18 cellular contexts compared by ENCODE assay signal in the genomic region with DNA sequence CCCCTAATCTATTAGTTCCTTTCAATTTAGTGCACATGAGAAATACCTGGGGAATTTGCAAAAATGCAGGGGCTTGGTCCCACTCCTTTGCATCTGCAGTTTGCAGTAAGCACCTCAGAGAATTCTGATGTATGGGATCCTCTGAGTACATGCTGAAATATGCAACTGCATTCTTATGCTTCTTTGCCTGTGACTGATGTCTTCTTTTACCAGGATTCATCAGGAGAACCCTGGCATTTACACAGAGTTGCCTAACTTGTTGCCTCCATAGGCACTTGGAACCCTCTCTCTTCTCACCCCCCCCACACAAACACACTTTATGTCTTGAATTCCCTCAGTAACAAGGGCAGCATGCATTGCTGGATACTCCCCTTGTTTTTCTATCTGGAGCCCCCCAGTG.
A peak's percentile ranks its signal among the peaks of the same experiment; 100 is the strongest.
DNase-seq lines count a peak whose midpoint lies in the region; ATAC-seq and TF ChIP-seq lines count a peak whose summit lies in the region.
"Had no signal": no experiment of that assay in that cellular context is flagged by ENCODE, and none has a peak within 500 bp of the region (broad histone marks: within the 10 kb centered on the region; RNA-seq: fewer than 3 reads in every experiment).

No MANE protein-coding gene starts in this region.

- H3K27me3 ChIP-seq in mammary epithelial cell (ENCODE audit: insufficient read depth, low read length) (no peaks in the 10 kb centered on the region), hepatocyte (no peaks in the 10 kb centered on the region)
- H3K27me3 ChIP-seq: right atrium auricular region, vagina had no signal

- H3K9me2 ChIP-seq in hepatocyte (replicated peaks; ENCODE audit: insufficient read depth), result no peaks in the 10 kb centered on the region

- H3K79me2 ChIP-seq in mammary epithelial cell (ENCODE audit: insufficient read depth, low read length), result no peaks in the 10 kb centered on the region
- peaks cover 7% of the 10 kb centered on the region for H3K79me2 ChIP-seq in hepatocyte

- in situ Hi-C loops in mammary epithelial cell (cut with MboI; ENCODE audit: low sequenced_read_pairs in 2 of 2), result no loop called here

- H3K4me2 ChIP-seq in mammary epithelial cell (ENCODE audit: insufficient read depth, low read depth, low read length), result no peak overlapping the region
- H3K4me2 ChIP-seq in hepatocyte, result no peak overlapping the region

- ATAC-seq in HG02571 (IDR thresholded peaks at IDR 0.05; ENCODE audit: unreplicated experiment), result no peak

- intact Hi-C loops in mammary epithelial cell (cut with micrococcal nuclease), result no loop called here

- H3K36me3 ChIP-seq in mammary epithelial cell (ENCODE audit: insufficient read depth, low read length), result no peaks in the 10 kb centered on the region
- H3K36me3 ChIP-seq in hepatocyte (replicated peaks; ENCODE audit: insufficient read depth, low read depth), result no peaks in the 10 kb centered on the region
- H3K36me3 ChIP-seq: right atrium auricular region, vagina had no signal

- DNase-seq in AG08395 (ENCODE audit: low spot score) (peak; percentile 56), HS-5 (ENCODE audit: low read depth) (peak; percentile 73), mammary epithelial cell (peak; percentile 46), islet precursor cell (peak; percentile 66), HT-29 (ENCODE audit: low spot score) (no peak), hepatocyte (ENCODE audit: low spot score) (no peak)
- DNase-seq in activated naive CD4-positive, alpha-beta T cell treated with Interleukin-2 at 50 U/mL for 16 hours, result no peak
- DNase-seq: activated naive CD4-positive, alpha-beta T cell treated with anti-CD3 and anti-CD28 coated beads for 36 hours; activated T-cell treated with anti-CD3 and anti-CD28 coated beads for 4 hours; AML-193; Calu3; GDM1; GOT3; NCI-H2227 treated with DMSO at 0.1 percent for 48 hours; RPMI8226 had no signal

- dilution Hi-C loops in mammary epithelial cell (cut with HindIII; ENCODE audit: low sequenced_read_pairs), result no loop called here

- no peak for TF ChIP-seq CTCF in mammary epithelial cell (conservative IDR thresholded peaks at IDR 0.05 in 1 of 2, IDR thresholded peaks at IDR 0.05 in 1 of 2; ENCODE audit: extremely low read depth in 1 of 2, insufficient read depth in 1 of 2, low read depth in 1 of 2, low read length in 2 of 2)
- no peak for TF ChIP-seq CTCF in hepatocyte (IDR thresholded peaks at IDR 0.05; ENCODE audit: poor library complexity)

- peaks cover 18% of the 10 kb centered on the region for H3K4me1 ChIP-seq in mammary epithelial cell (ENCODE audit: insufficient read depth, low read length)
- H3K4me1 ChIP-seq in hepatocyte (ENCODE audit: insufficient read depth), result peaks cover 5% of the 10 kb centered on the region

- H2AFZ ChIP-seq in mammary epithelial cell (ENCODE audit: low read depth, low read length) (no peak overlapping the region), hepatocyte (no peak overlapping the region)

- no peak overlapping the region for H3K9ac ChIP-seq in mammary epithelial cell (ENCODE audit: insufficient read depth, low read length)

- H3K27ac ChIP-seq in mammary epithelial cell (ENCODE audit: insufficient read depth, low read depth, low read length), result no peak overlapping the region
- H3K27ac ChIP-seq in hepatocyte, result no peak overlapping the region
- H3K27ac ChIP-seq: vagina had no signal

- H3K9me3 ChIP-seq in mammary epithelial cell (replicated peaks; ENCODE audit: insufficient read depth, low read length) (no peaks in the 10 kb centered on the region), hepatocyte (ENCODE audit: low read depth) (no peaks in the 10 kb centered on the region)
- H3K9me3 ChIP-seq: right atrium auricular region, vagina had no signal

- no TSS peak for BruUV-seq in mammary epithelial cell (replicated peaks; lab: Mats Ljungman, UMichigan)

- H4K20me1 ChIP-seq in mammary epithelial cell (ENCODE audit: insufficient read depth, low read length) (no peaks in the 10 kb centered on the region), hepatocyte (ENCODE audit: insufficient read depth, poor library complexity, severe bottlenecking) (peaks cover 3% of the 10 kb centered on the region)

- H3K4me3 ChIP-seq in mammary epithelial cell (replicated peaks in 1 of 3; ENCODE audit: insufficient read depth in 1 of 3, low read depth in 2 of 3, low read length in 3 of 3) (no peak overlapping the region), hepatocyte (no peak overlapping the region)
- H3K4me3 ChIP-seq: right atrium auricular region, vagina had no signal

- CTCF ChIA-PET in mammary epithelial cell (lab: Charles Lee; ENCODE audit: low non-redundant PET), result no interaction called here

Comparison
In these comparisons a context has a peak if more than half of its experiments do, and no peak if none do; other contexts are left out.
1. DNase-seq: peak in AG08395 (single experiment), HS-5 (single experiment), mammary epithelial cell (single experiment) and islet precursor cell (single experiment); none in HT-29 (single experiment), hepatocyte (single experiment) and activated naive CD4-positive, alpha-beta T cell treated with Interleukin-2 at 50 U/mL for 16 hours (single experiment).